In the genomic region with DNA sequence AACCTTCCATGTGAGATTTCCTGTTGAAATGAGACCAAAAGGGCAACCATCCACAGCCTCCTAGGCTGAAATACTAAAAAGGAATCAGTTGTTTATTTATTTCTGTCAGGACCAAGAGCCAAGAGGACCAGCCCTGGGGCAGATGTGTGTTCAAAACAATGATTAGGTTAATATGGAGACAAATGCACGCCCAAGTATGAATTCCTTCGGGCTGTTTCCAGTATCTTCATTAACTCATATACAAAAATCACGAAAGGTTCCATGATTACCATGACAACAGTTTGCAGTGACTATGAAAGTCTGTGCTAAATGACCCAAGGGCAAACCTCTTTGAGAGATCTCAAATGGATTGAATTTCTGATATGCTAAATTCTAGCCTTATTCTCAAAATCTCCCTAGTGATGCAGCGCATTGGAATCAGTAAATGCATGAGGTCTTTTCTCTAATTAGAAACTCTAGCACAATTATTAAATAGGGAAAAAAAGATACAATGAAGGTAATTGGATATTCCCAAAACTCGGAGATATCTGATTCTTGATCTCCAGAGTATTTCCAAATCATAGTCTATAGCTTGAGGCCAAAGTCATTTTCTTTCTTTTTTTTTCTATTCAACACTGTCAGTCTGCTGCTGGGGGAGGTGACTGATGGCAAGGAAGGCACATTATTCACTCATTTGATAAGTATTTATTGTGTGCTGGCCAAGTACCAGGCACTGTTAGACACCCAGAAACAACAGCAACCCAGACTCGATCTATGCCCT, we compare ENCODE assay signal across 1 cellular context.
TF ChIP-seq lines count a peak whose summit lies in the region.

No MANE protein-coding gene starts in this region.

TF ChIP-seq in endothelial cell of umbilical vein, 7 proteins besides CTCF, POLR2A, EP300 and RAD21:
- TF ChIP-seq FOS (IDR thresholded peaks at IDR 0.05; ENCODE audit: borderline replicate concordance, insufficient read depth, low read length) (no peak), MYC (IDR thresholded peaks at IDR 0.05; ENCODE audit: low read depth, low read length) (no peak), GATA2 (IDR thresholded peaks at IDR 0.05; ENCODE audit: insufficient read depth, insufficient read length, low read depth, low read length) (no peak), POLR2AphosphoS5 (IDR thresholded peaks at IDR 0.05; ENCODE audit: insufficient read depth, low read depth, low read length) (no peak), EZH2 (IDR thresholded peaks at IDR 0.05; ENCODE audit: borderline replicate concordance, low read depth, low read length, severe bottlenecking) (no peak), JUN (IDR thresholded peaks at IDR 0.05; ENCODE audit: borderline replicate concordance, insufficient read depth, insufficient read length, low read depth) (no peak)
- TF ChIP-seq, protein P1, sequence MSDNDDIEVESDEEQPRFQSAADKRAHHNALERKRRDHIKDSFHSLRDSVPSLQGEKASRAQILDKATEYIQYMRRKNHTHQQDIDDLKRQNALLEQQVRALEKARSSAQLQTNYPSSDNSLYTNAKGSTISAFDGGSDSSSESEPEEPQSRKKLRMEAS (IDR thresholded peaks at IDR 0.05; ENCODE audit: insufficient read depth, insufficient read length): no peak
